In the genomic region with DNA sequence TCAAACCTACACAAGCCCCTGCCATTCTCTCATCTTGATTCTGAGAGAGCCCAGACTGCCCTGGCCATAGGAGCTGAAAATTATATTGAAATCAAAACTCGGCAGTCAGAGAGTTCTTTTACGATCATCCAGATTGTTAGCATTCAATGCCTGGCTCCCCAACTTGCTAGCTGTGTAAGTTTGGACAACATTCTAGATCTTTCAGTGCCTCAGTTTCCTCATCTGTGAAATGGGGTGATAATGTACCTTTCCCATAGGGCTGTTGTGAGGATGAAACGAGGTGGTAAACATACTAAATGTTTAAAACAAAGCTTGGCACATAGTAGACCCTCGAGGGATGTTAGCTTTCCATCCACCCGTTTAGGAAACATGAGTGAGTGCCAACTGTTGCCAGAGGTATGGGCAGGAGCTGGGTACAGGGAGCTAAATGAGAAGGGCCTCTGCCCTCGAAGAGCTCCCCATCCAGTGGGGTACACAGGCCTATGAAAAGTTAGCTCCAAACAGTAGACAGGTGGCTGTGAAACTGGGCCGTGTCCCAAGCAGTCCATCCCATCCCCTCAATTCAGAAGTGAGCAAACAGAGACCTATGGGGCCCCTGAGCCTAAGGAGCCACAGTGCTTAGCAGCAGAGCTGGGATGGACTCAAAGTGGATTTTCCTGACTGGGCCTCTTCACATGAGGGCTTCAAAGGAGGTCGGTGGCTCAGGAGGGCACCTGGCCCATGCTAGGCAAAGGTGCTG, we compare ENCODE assay signal across 18 cellular contexts. TPM values are rescaled to one million over a fixed set of nuclear protein-coding genes. Genes with fewer than 3 reads are reported as not detected.
DNase-seq lines count a peak whose midpoint lies in the region; ATAC-seq and TF ChIP-seq lines count a peak whose summit lies in the region.
"Had no signal": no experiment of that assay in that cellular context is flagged by ENCODE, and none has a peak within 500 bp of the region (broad histone marks: within the 10 kb centered on the region; RNA-seq: fewer than 3 reads in every experiment).

No MANE protein-coding gene starts in this region.

- H3K4me1 Mint-ChIP-seq in neural crest cell = no peaks in the 10 kb centered on the region

- TF ChIP-seq CTCF in neural crest cell (conservative IDR thresholded peaks at IDR 0.05) = no peak

- DNase-seq in Right ventricle myocardium inferior (ENCODE audit: missing footprints) = peak; percentile 50
- DNase-seq in right cardiac atrium = no peak
- peak; percentile 7 for DNase-seq in ecto neural progenitor cell (ENCODE audit: low spot score)
- DNase-seq in neural crest cell (ENCODE audit: low read depth, low spot score) = no peak
- DNase-seq in cerebellum (ENCODE audit: low spot score) = no peak
- DNase-seq in NCI-H1694 treated with DMSO at 0.1 percent for 48 hours (lab: John Stamatoyannopoulos, UW) = no peak
- DNase-seq: 8988T; CD4-positive, alpha-beta memory T cell; DMS153; DND-41; EL; GM23248; HCEC 1CT had no signal

- H3K27me3 ChIP-seq in right cardiac atrium (ENCODE audit: control insufficient read depth, insufficient read depth) = no peaks in the 10 kb centered on the region
- H3K27me3 ChIP-seq: BLaER1 had no signal

- ATAC-seq in Right ventricle myocardium inferior (no peak), right cardiac atrium (no peak), HG02884 (IDR thresholded peaks at IDR 0.05; ENCODE audit: unreplicated experiment) (no peak)

- peaks cover 3% of the 10 kb centered on the region for H3K36me3 Mint-ChIP-seq in neural crest cell (ENCODE audit: low read depth)
- H3K36me3 Mint-ChIP-seq: CD14-positive monocyte; CD4-positive, alpha-beta memory T cell had no signal

- H3K4me1 ChIP-seq in right cardiac atrium (ENCODE audit: control insufficient read depth, insufficient read depth, low read length) = no peaks in the 10 kb centered on the region

- no peak overlapping the region for H3K4me3 Mint-ChIP-seq in neural crest cell
- H3K4me3 Mint-ChIP-seq: CD14-positive monocyte; CD4-positive, alpha-beta memory T cell; IgD-negative memory B cell had no signal

- H3K9me3 ChIP-seq in right cardiac atrium (ENCODE audit: control insufficient read depth, low read length) = no peaks in the 10 kb centered on the region
- H3K9me3 ChIP-seq: BLaER1 had no signal

- intact Hi-C loops in Right ventricle myocardium inferior (cut with DNase I) (no loop called here), right cardiac atrium (cut with DNase I) (no loop called here)

- peaks cover 3% of the 10 kb centered on the region for H3K27me3 Mint-ChIP-seq in neural crest cell (ENCODE audit: low read depth)

- WGBS in right cardiac atrium = 86% methylated on average over 8 of the region's 8 CpGs

- H3K27ac ChIP-seq in right cardiac atrium (ENCODE audit: low read length) = no peak overlapping the region
- H3K27ac ChIP-seq: BLaER1, GM23248 had no signal

- no peak overlapping the region for H3K4me3 ChIP-seq in right cardiac atrium (ENCODE audit: low read length)
- H3K4me3 ChIP-seq: BLaER1, GM23248 had no signal

- peak overlapping the region; percentile 62 for H3K27ac Mint-ChIP-seq in neural crest cell (ENCODE audit: unreplicated experiment)
- H3K27ac Mint-ChIP-seq: CD4-positive, alpha-beta memory T cell; IgD-negative memory B cell had no signal

- H3K9me3 Mint-ChIP-seq in neural crest cell = no peaks in the 10 kb centered on the region
- H3K9me3 Mint-ChIP-seq: CD4-positive, alpha-beta memory T cell had no signal

RNA-seq across cellular contexts. Expression of a gene that starts 17.3 kb away (rescaled TPM):
- total RNA-seq in Right ventricle myocardium inferior = not detected
- total RNA-seq in right cardiac atrium = 1 to 10 TPM in 2 of 4 donors, under 1 TPM in 2; 0.53 to 5.0 (median 2.3) TPM
- polyA plus RNA-seq in right cardiac atrium = 0.25 TPM
- total RNA-seq in neural crest cell = 58.9 and 63.8 TPM in 2 replicates
- total RNA-seq in cerebellum = 239 TPM
- total RNA-seq: CD4-positive, alpha-beta memory T cell; G401 had no signal
- polyA plus RNA-seq: CD14-positive monocyte; CD4-positive, alpha-beta memory T cell; IgD-negative memory B cell had no signal

RNA-seq across cellular contexts. Expression of a gene that starts 49.0 kb away (rescaled TPM):
- 18.4 TPM for total RNA-seq in Right ventricle myocardium inferior
- 10 to 100 TPM; 12.4 to 27.2 (median 13.7) TPM for total RNA-seq in right cardiac atrium
- 11.5 TPM for polyA plus RNA-seq in right cardiac atrium
- total RNA-seq in neural crest cell = 32.9 and 37.3 TPM in 2 replicates
- total RNA-seq in cerebellum = 9.1 TPM

Comparison
In these comparisons a context has a peak if more than half of its experiments do, and no peak if none do; other contexts are left out.
1. DNase-seq: peak in Right ventricle myocardium inferior (single experiment) and ecto neural progenitor cell (single experiment); none in right cardiac atrium (0 of 3), neural crest cell (single experiment), cerebellum (single experiment) and NCI-H1694 treated with DMSO at 0.1 percent for 48 hours (single experiment).